2 cellular contexts compared by ENCODE assay signal in genomic region chr3:101204246-101204645, GRCh38.
TF ChIP-seq lines count a peak whose summit lies in the region.

No MANE protein-coding gene starts in this region.

TF ChIP-seq in IMR-90, 13 proteins besides CTCF, POLR2A, EP300 and RAD21:
- TF ChIP-seq MXI1 (IDR thresholded peaks at IDR 0.05; ENCODE audit: borderline replicate concordance, low read depth, low read length) (peak; percentile 41; the same call in 1 of the 2 replicates), SMC3 (IDR thresholded peaks at IDR 0.05; ENCODE audit: low read depth, low read length) (no peak)

TF ChIP-seq in endothelial cell of umbilical vein, 7 proteins besides CTCF, POLR2A, EP300 and RAD21:
- TF ChIP-seq JUN (IDR thresholded peaks at IDR 0.05; ENCODE audit: borderline replicate concordance, insufficient read depth, insufficient read length, low read depth): no peak
- TF ChIP-seq GATA2 (IDR thresholded peaks at IDR 0.05; ENCODE audit: insufficient read depth, insufficient read length, low read depth, low read length): no peak
- no peak for TF ChIP-seq POLR2AphosphoS5 (IDR thresholded peaks at IDR 0.05; ENCODE audit: insufficient read depth, low read depth, low read length)
- no peak for TF ChIP-seq FOS (IDR thresholded peaks at IDR 0.05; ENCODE audit: borderline replicate concordance, insufficient read depth, low read length)
- TF ChIP-seq EZH2 (IDR thresholded peaks at IDR 0.05; ENCODE audit: borderline replicate concordance, low read depth, low read length, severe bottlenecking): no peak
- no peak for TF ChIP-seq MAX (IDR thresholded peaks at IDR 0.05; ENCODE audit: insufficient read depth, insufficient read length)
- TF ChIP-seq MYC (IDR thresholded peaks at IDR 0.05; ENCODE audit: low read depth, low read length): no peak
